Comparison of ENCODE assay signal across 8 cellular contexts in the genomic region with DNA sequence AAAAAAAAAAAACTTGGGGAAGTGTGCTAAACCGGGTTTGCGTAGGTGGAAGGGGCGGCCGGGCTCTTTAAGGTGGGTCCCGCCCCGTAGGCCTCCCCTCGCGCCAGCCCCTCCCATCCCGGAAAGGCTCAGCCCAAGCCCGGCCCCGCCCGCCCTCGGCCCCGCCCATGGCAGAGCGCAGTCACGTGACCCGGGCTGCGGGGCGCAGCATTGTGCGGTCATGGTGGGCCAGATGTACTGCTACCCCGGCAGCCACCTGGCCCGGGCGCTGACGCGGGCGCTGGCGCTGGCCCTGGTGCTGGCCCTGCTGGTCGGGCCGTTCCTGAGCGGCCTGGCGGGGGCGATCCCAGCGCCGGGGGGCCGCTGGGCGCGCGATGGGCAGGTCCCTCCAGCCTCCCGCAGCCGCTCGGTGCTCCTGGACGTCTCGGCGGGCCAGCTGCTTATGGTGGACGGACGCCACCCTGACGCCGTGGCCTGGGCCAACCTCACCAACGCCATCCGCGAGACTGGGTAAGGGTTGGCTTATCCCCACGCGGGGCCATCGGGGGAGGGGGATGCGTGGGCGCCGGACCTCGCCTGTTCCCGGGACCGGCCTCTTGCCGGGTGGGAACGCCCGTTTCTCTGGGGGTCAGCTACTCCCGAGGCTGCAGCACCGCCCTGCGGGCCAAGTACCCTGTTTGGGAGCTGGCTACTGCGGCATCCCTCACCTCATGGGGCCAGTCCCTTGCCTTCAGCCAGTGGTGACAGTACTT. TPM values are rescaled to one million over a fixed set of nuclear protein-coding genes. Genes with fewer than 3 reads are reported as not detected.
DNase-seq lines count a peak whose midpoint lies in the region; ATAC-seq and TF ChIP-seq lines count a peak whose summit lies in the region.

A gene with protein sequence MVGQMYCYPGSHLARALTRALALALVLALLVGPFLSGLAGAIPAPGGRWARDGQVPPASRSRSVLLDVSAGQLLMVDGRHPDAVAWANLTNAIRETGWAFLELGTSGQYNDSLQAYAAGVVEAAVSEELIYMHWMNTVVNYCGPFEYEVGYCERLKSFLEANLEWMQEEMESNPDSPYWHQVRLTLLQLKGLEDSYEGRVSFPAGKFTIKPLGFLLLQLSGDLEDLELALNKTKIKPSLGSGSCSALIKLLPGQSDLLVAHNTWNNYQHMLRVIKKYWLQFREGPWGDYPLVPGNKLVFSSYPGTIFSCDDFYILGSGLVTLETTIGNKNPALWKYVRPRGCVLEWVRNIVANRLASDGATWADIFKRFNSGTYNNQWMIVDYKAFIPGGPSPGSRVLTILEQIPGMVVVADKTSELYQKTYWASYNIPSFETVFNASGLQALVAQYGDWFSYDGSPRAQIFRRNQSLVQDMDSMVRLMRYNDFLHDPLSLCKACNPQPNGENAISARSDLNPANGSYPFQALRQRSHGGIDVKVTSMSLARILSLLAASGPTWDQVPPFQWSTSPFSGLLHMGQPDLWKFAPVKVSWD (plus strand): TSS at position 207 of the 752 bp plus-strand sequence. CDS start 14 bp downstream, at position 221.

- H3K36me3 ChIP-seq in heart right ventricle (no peaks in the 10 kb centered on the region), upper lobe of right lung (no peaks in the 10 kb centered on the region)

- intact Hi-C loops in T-helper 1 cell treated with Interleukin-12 subunit alpha and Interleukin-12 subunit beta and Interleukin-4 antibody, amounts not matched to agents 30 ng/mL and 1 ng/mL, for 36 hours (cut with micrococcal nuclease), result loop anchor here (1.0 kb wide), 8 partner anchors 23 to 608 kb away; a partner anchor contains a TSS
- intact Hi-C loops in heart right ventricle (cut with DNase I) (loop anchor here in 1 of 10 donors (1.0 kb wide), 1 partner anchor 23 kb away; a partner anchor contains a TSS), upper lobe of right lung (cut with DNase I) (no loop called here)

- H3K36me3 Mint-ChIP-seq in progenitor cell of endocrine pancreas (ENCODE audit: insufficient read depth), result no peaks in the 10 kb centered on the region

- no peaks in the 10 kb centered on the region for H3K27me3 ChIP-seq in heart right ventricle
- H3K27me3 ChIP-seq in upper lobe of right lung, result no peaks in the 10 kb centered on the region

- no peak for TF ChIP-seq CTCF in GM13976 (IDR thresholded peaks at IDR 0.05; ENCODE audit: borderline replicate concordance, control extremely low read depth, extremely low read depth, insufficient read depth, missing control alignments)
- no peak for TF ChIP-seq CTCF in heart right ventricle (IDR thresholded peaks at IDR 0.05)
- peak; percentile 18 for TF ChIP-seq CTCF in progenitor cell of endocrine pancreas (IDR thresholded peaks at IDR 0.05; ENCODE audit: unreplicated experiment)
- TF ChIP-seq CTCF in upper lobe of right lung (IDR thresholded peaks at IDR 0.05), result no peak

- H3K4me3 Mint-ChIP-seq in progenitor cell of endocrine pancreas (ENCODE audit: low read depth), result peak within 1 kb of the TSS; percentile 86

- H3K9me3 Mint-ChIP-seq in progenitor cell of endocrine pancreas (ENCODE audit: low read depth), result no peaks in the 10 kb centered on the region

- H3K4me3 ChIP-seq in heart right ventricle, result peak within 1 kb of the TSS; percentile 38 to 96 (median 78)
- peak within 1 kb of the TSS; percentile 87 for H3K4me3 ChIP-seq in upper lobe of right lung

- peak within 1 kb of the TSS; percentile 37 to 95 (median 91) for H3K27ac ChIP-seq in heart right ventricle
- H3K27ac ChIP-seq in upper lobe of right lung, result peak within 1 kb of the TSS; percentile 80

- in situ Hi-C loops in GM13976 (cut with MboI; ENCODE audit: low sequenced_read_pairs, unreplicated experiment), result no loop called here

- H3K4me1 Mint-ChIP-seq in progenitor cell of endocrine pancreas (ENCODE audit: low read depth), result peaks cover 10% of the 10 kb centered on the region

- H3K4me1 ChIP-seq in heart right ventricle (peaks cover 5 to 36% (median 17%) of the 10 kb centered on the region in 9 donors), upper lobe of right lung (peaks cover 13% of the 10 kb centered on the region)

- no peaks in the 10 kb centered on the region for H3K9me3 ChIP-seq in heart right ventricle
- H3K9me3 ChIP-seq in upper lobe of right lung, result no peaks in the 10 kb centered on the region

- 0 to 1% methylated on average over 67 of the region's 67 CpGs for WGBS in heart right ventricle, 2 donors

- no peaks in the 10 kb centered on the region for H3K27me3 Mint-ChIP-seq in progenitor cell of endocrine pancreas

- peak; percentile 92 for ATAC-seq in HG02798 (IDR thresholded peaks at IDR 0.05; ENCODE audit: poor library complexity, unreplicated experiment)
- peak; percentile 96 to 99 (median 98) for ATAC-seq in heart right ventricle
- ATAC-seq in upper lobe of right lung, result peak; percentile 98

- peak; percentile 100 for DNase-seq in GM13976 (ENCODE audit: low spot score)
- peak; percentile 87 for DNase-seq in NCI-H1436 (lab: John Stamatoyannopoulos, UW)
- DNase-seq in amniotic epithelial cell (ENCODE audit: low read depth), result peak; percentile 86
- peak; percentile 94 to 96 for DNase-seq in heart right ventricle
- DNase-seq in progenitor cell of endocrine pancreas (ENCODE audit: low spot score, unreplicated experiment), result peak; percentile 93
- peak; percentile 97 for DNase-seq in upper lobe of right lung

- H3K27ac Mint-ChIP-seq in progenitor cell of endocrine pancreas, result peak within 1 kb of the TSS; percentile 88

RNA-seq across cellular contexts. Expression of the gene that starts here (rescaled TPM):
- total RNA-seq in T-helper 1 cell treated with Interleukin-12 subunit alpha and Interleukin-12 subunit beta and Interleukin-4 antibody, amounts not matched to agents 30 ng/mL and 1 ng/mL, for 36 hours, result 16.8 and 17.9 TPM in 2 replicates
- total RNA-seq in heart right ventricle, result 10 to 100 TPM; 24.7 to 53.9 (median 36.1) TPM
- polyA plus RNA-seq in heart right ventricle, result 10 to 100 TPM; 13.0 to 20.0 TPM
- 47.7 and 48.0 TPM in 2 replicates for total RNA-seq in progenitor cell of endocrine pancreas
- total RNA-seq in upper lobe of right lung, result 41.0 TPM

Comparison
In these comparisons a context has a peak if more than half of its experiments do, and no peak if none do; other contexts are left out.
1. Peak in every context shown above with its lines: DNase-seq, ATAC-seq, H3K4me3 ChIP-seq and H3K27ac ChIP-seq.